ENCODE assay signal across 8 cellular contexts in the genomic region with DNA sequence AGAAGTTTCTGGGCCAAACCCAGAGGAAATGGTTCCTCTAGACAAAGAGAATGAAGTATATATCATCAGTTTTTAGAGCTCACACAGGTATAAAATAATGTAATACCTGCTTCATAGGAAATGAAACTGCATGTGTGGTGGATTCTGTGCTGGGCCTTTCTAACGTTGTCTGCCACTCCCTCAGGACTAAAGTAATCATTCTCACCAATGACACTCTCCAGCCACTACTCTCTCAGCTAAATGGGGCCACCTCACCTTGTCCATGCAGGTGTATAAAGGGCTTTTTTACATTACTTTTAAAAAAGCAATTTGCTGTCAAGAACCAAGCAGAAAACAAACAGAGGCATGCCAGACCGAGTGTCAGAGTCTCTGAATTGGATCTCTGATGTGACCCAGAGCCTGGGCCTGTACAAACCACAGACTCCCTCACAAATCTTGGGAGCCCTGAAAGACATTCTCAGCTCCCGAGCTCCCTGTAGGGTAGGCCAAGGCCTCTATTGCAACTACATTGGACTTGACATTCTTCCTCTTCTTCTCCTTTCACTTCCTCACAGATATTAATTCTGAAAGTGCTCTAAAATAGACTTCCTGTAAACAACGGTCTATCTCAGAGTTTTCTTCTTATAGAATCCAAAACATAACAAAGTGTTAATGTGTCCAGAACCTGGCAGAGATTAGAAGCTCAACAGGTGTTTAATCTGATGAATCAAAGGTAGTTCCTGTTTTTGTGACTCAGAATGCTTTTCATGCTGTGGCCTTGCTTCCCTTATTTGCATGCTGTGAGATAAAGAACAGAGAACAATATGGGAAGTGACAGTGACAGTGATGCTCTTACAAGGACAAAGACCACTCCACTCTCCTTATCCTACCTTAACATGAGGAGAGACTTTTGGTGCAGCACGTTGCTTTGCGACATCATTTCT. TPM values are rescaled to one million over a fixed set of nuclear protein-coding genes. Genes with fewer than 3 reads are reported as not detected.
DNase-seq lines count a peak whose midpoint lies in the region; ATAC-seq and TF ChIP-seq lines count a peak whose summit lies in the region.

No MANE protein-coding gene starts in this region.

- H3K36me3 ChIP-seq in colonic mucosa (no peaks in the 10 kb centered on the region), tibial nerve (no peaks in the 10 kb centered on the region)

- TF ChIP-seq POLR2A in tibial nerve (IDR thresholded peaks at IDR 0.05) = no peak

- peak in 1 of 2 donors; percentile 19 for TF ChIP-seq EP300 in tibial nerve (IDR thresholded peaks at IDR 0.05)

- H3K9ac ChIP-seq in colonic mucosa (ENCODE audit: low read depth in 2 of 2, low read length in 2 of 2) = no peak overlapping the region

- H3K9me3 ChIP-seq in colonic mucosa (no peaks in the 10 kb centered on the region), tibial nerve (no peaks in the 10 kb centered on the region)

- H3K4me1 ChIP-seq in colonic mucosa (no peaks in the 10 kb centered on the region), tibial nerve (peaks cover 0 to 12% (median 6%) of the 10 kb centered on the region in 4 donors)

- TF ChIP-seq CTCF in colonic mucosa (IDR thresholded peaks at IDR 0.05) = no peak
- TF ChIP-seq CTCF in tibial nerve (IDR thresholded peaks at IDR 0.05) = no peak

- intact Hi-C loops in colonic mucosa (cut with DNase I) = no loop called here

- H3K27ac ChIP-seq in colonic mucosa (peak overlapping the region; percentile 23), tibial nerve (peak overlapping the region in 3 of 4 donors; percentile 45 to 64 (median 58))

- DNase-seq in KBM-7 (peak; percentile 81), colonic mucosa (no peak), tibial nerve (ENCODE audit: low spot score in 2 of 2) (no peak), NCI-H2081 (lab: John Stamatoyannopoulos, UW) (no peak), activated gamma-delta T cell (lab: John Stamatoyannopoulos, UW) (no peak), NCI-H1092 treated with DMSO at 0.1 percent for 48 hours (lab: John Stamatoyannopoulos, UW) (no peak)

- H3K27me3 ChIP-seq in colonic mucosa (no peaks in the 10 kb centered on the region), tibial nerve (no peaks in the 10 kb centered on the region)

- H3K4me3 ChIP-seq in colonic mucosa (no peak overlapping the region), tibial nerve (no peak overlapping the region)

- in situ Hi-C loops in KBM-7 (cut with MboI; ENCODE audit: low pct_unique_long_range_greater_than_20kb, low sequenced_read_pairs) = loop anchor here (25.0 kb wide), 1 partner anchor 556 kb away; no protein-coding TSS in a partner anchor

- peak; percentile 71 for ATAC-seq in GM18499 (IDR thresholded peaks at IDR 0.05; ENCODE audit: insufficient read depth, unreplicated experiment)
- ATAC-seq in GM21529 (IDR thresholded peaks at IDR 0.05; ENCODE audit: unreplicated experiment) = peak; percentile 81

- 48 to 54% methylated on average over 6 of the region's 6 CpGs for WGBS in tibial nerve, 2 donors

RNA-seq across cellular contexts. Expression of gene AIM2, which starts 8.6 kb away (rescaled TPM):
- total RNA-seq in colonic mucosa (under 1 TPM in 1 of 2 donors, not detected in 1; 0.69 TPM), tibial nerve (1 to 10 TPM in 2 of 4 donors, under 1 TPM in 1, not detected in 1; 0.59 to 4.0 (median 1.5) TPM)

RNA-seq across cellular contexts. Expression of gene IFI16, which starts 58.3 kb away (rescaled TPM):
- total RNA-seq in colonic mucosa = 10 to 100 TPM; 15.1 to 36.0 TPM
- 100 to 1,000 TPM in 3 of 4 donors, 10 to 100 TPM in 1; 63.2 to 121 (median 108) TPM for total RNA-seq in tibial nerve
